In genomic region chr20:3541887-3542721, GRCh38 we compare ENCODE assay signal across 30 cellular contexts.
"Had no signal": no experiment of that assay in that cellular context is flagged by ENCODE, and none has a peak within 500 bp of the region (broad histone marks: within the 10 kb centered on the region; RNA-seq: fewer than 3 reads in every experiment).

No MANE protein-coding gene starts in this region.

- H2AFZ ChIP-seq: neural progenitor cell had no signal

- ATAC-seq: gastroesophageal sphincter; lower lobe of right lung; natural killer cell; sciatic nerve; stimulated activated effector memory CD8-positive, alpha-beta T cell treated with anti-CD3 and anti-CD28 coated beads, Interleukin-12 subunit alpha, Interleukin-12 subunit beta, amount 100 ng/mL, for 72 hours; stimulated activated naive CD8-positive, alpha-beta T cell treated with anti-CD3 and anti-CD28 coated beads, Interleukin-15, amount 100 ng/mL, for 72 hours; upper lobe of right lung had no signal

- H3K4me1 Mint-ChIP-seq: immature natural killer cell, neural progenitor cell had no signal

- H3K36me3 ChIP-seq: breast epithelium, neural progenitor cell, WERI-Rb-1 had no signal

- H3K36me3 Mint-ChIP-seq: natural killer cell had no signal

- H3K4me1 ChIP-seq: breast epithelium, lower lobe of right lung, neural progenitor cell, upper lobe of right lung had no signal

- H3K9ac ChIP-seq: neural progenitor cell had no signal

- H3K9me3 ChIP-seq: breast epithelium, gastroesophageal sphincter, lower lobe of right lung, tibial artery, upper lobe of right lung had no signal

- H3K27me3 Mint-ChIP-seq: activated CD4-positive, alpha-beta memory T cell treated with anti-CD3 and anti-CD28 coated beads for 36 hours; activated CD4-positive, alpha-beta T cell treated with anti-CD3 and anti-CD28 coated beads, Interleukin-2, amount 10 ng/mL, durations not matched to agents 24 days and 14 days; activated T-cell treated with anti-CD3 and anti-CD28 coated beads, Interleukin-2, amount 50 U/mL, for 24 hours; stimulated activated naive CD8-positive, alpha-beta T cell treated with anti-CD3 and anti-CD28 coated beads, Interleukin-15, amount 100 ng/mL, for 72 hours had no signal

- H3K4me2 ChIP-seq: neural progenitor cell had no signal

- H3K9me3 Mint-ChIP-seq: activated CD4-positive, alpha-beta T cell treated with anti-CD3 and anti-CD28 coated beads, Interleukin-2, amount 10 ng/mL, durations not matched to agents 24 days and 14 days; activated T-cell treated with anti-CD3 and anti-CD28 coated beads, Interleukin-2, amount 50 U/mL, for 24 hours; immature natural killer cell; natural killer cell; neural progenitor cell; stimulated activated effector memory CD8-positive, alpha-beta T cell treated with anti-CD3 and anti-CD28 coated beads, Interleukin-12 subunit alpha, Interleukin-12 subunit beta, amount 100 ng/mL, for 72 hours; stimulated activated naive CD8-positive, alpha-beta T cell treated with anti-CD3 and anti-CD28 coated beads, Interleukin-15, amount 100 ng/mL, for 72 hours had no signal

- H3K4me3 ChIP-seq: breast epithelium, gastroesophageal sphincter, lower lobe of right lung, neural progenitor cell, skin epidermis, tibial artery, upper lobe of right lung had no signal

- FAIRE-seq: colon had no signal

- H3K27ac Mint-ChIP-seq: activated CD4-positive, alpha-beta memory T cell treated with anti-CD3 and anti-CD28 coated beads for 36 hours; activated CD4-positive, alpha-beta T cell treated with anti-CD3 and anti-CD28 coated beads, Interleukin-2, amount 10 ng/mL, durations not matched to agents 24 days and 14 days; activated T-cell treated with anti-CD3 and anti-CD28 coated beads, Interleukin-2, amount 50 U/mL, for 24 hours; natural killer cell; neural progenitor cell; stimulated activated effector memory CD8-positive, alpha-beta T cell treated with anti-CD3 and anti-CD28 coated beads, Interleukin-12 subunit alpha, Interleukin-12 subunit beta, amount 100 ng/mL, for 72 hours had no signal

- H3K27me3 ChIP-seq: breast epithelium, gastroesophageal sphincter, neural progenitor cell, tibial artery, upper lobe of right lung had no signal

- H3K27ac ChIP-seq: breast epithelium, gastroesophageal sphincter, lower lobe of right lung, neural progenitor cell, skin epidermis, tibial artery, upper lobe of right lung, WERI-Rb-1 had no signal

- H3K4me3 Mint-ChIP-seq: activated CD4-positive, alpha-beta memory T cell treated with anti-CD3 and anti-CD28 coated beads for 36 hours; activated CD4-positive, alpha-beta T cell treated with anti-CD3 and anti-CD28 coated beads, Interleukin-2, amount 10 ng/mL, durations not matched to agents 24 days and 14 days; activated T-cell treated with anti-CD3 and anti-CD28 coated beads, Interleukin-2, amount 50 U/mL, for 24 hours; immature natural killer cell; natural killer cell; neural progenitor cell; stimulated activated effector memory CD8-positive, alpha-beta T cell treated with anti-CD3 and anti-CD28 coated beads, Interleukin-12 subunit alpha, Interleukin-12 subunit beta, amount 100 ng/mL, for 72 hours; stimulated activated naive CD8-positive, alpha-beta T cell treated with anti-CD3 and anti-CD28 coated beads, Interleukin-15, amount 100 ng/mL, for 72 hours had no signal

- DNase-seq: activated CD4-positive, alpha-beta memory T cell treated with anti-CD3 and anti-CD28 coated beads for 36 hours; activated CD4-positive, alpha-beta T cell treated with anti-CD3 and anti-CD28 coated beads, Interleukin-2, amount 10 ng/mL, durations not matched to agents 24 days and 14 days; activated CD4-positive, CD25-positive, alpha-beta regulatory T cell treated with anti-CD3 and anti-CD28 coated beads, Interleukin-2, amount 50 U/mL, for 72 hours; activated CD8-positive, alpha-beta memory T cell treated with anti-CD3 and anti-CD28 coated beads, Interleukin-2, amount 50 U/mL, for 48 hours; activated gamma-delta T cell; activated naive CD4-positive, alpha-beta T cell treated with anti-CD3 and anti-CD28 coated beads, Interleukin-2, amount 50 U/mL, for 16 hours; activated T-cell treated with anti-CD3 and anti-CD28 coated beads, Interleukin-2, amount 50 U/mL, for 24 hours; amygdala; effector CD8-positive, alpha-beta T cell; hippocampal formation; immature natural killer cell; lower lobe of right lung; mesenchymal stem cell; natural killer cell; occipital lobe; posterior cingulate gyrus; stimulated activated CD4-positive, alpha-beta T cell treated with anti-CD3 and anti-CD28 coated beads, Interleukin-4, amount 100 ng/mL, for 24 hours; stimulated activated naive CD8-positive, alpha-beta T cell treated with anti-CD3 and anti-CD28 coated beads, Interleukin-15, amount 100 ng/mL, for 72 hours; T-helper 1 cell; T-helper 9 cell; tibial artery; upper lobe of right lung; WERI-Rb-1 had no signal
